In genomic region chr7:16914771-16915170, GRCh38 we compare ENCODE assay signal across 22 cellular contexts. TPM values are rescaled to one million over a fixed set of nuclear protein-coding genes. Genes with fewer than 3 reads are reported as not detected.
DNase-seq lines count a peak whose midpoint lies in the region; ATAC-seq and TF ChIP-seq lines count a peak whose summit lies in the region.
"Had no signal": no experiment of that assay in that cellular context is flagged by ENCODE, and none has a peak within 500 bp of the region (broad histone marks: within the 10 kb centered on the region; RNA-seq: fewer than 3 reads in every experiment).

No MANE protein-coding gene starts in this region.

- TF ChIP-seq EP300 in ovary (IDR thresholded peaks at IDR 0.05): no peak

- no peaks in the 10 kb centered on the region for H3K36me3 Mint-ChIP-seq in MCF 10A (ENCODE audit: insufficient read depth, unreplicated experiment)

- intact Hi-C loops in MCF 10A (cut with micrococcal nuclease): loop anchor here (2.0 kb wide), 1 partner anchor 114 kb away; no protein-coding TSS in a partner anchor
- intact Hi-C loops in ovary (cut with DNase I): loop anchor here in 1 of 4 donors (5.0 kb wide), 1 partner anchor 217 kb away; no protein-coding TSS in a partner anchor

- CTCF ChIA-PET in MCF 10A (lab: Yijun Ruan, JAX): interaction anchor here (0.7 to 2.5 kb wide), 7 partner anchors 9 to 113 kb away, joined by 3 to 16 read pairs (median 7); no protein-coding TSS in a partner anchor

- no TSS peak for BruUV-seq in MCF 10A (replicated peaks; lab: Mats Ljungman, UMichigan)

- peak overlapping the region; percentile 73 for H3K27ac Mint-ChIP-seq in MCF 10A (ENCODE audit: low read depth, unreplicated experiment)
- H3K27ac Mint-ChIP-seq: activated naive CD8-positive, alpha-beta T cell; natural killer cell treated with Interleukin-12 subunit alpha and Interleukin-12 subunit beta and Interleukin-15 and Interleukin-18, amount 100 ng/mL, for 72 hours; progenitor cell of endocrine pancreas had no signal

- no peaks in the 10 kb centered on the region for H3K4me1 ChIP-seq in ovary (ENCODE audit: insufficient read depth)
- H3K4me1 ChIP-seq: body of pancreas had no signal

- H3K9me3 Mint-ChIP-seq in MCF 10A (ENCODE audit: unreplicated experiment): peaks cover 10% of the 10 kb centered on the region
- H3K9me3 Mint-ChIP-seq: natural killer cell treated with Interleukin-12 subunit alpha and Interleukin-12 subunit beta and Interleukin-15 and Interleukin-18, amount 100 ng/mL, for 72 hours had no signal

- no peaks in the 10 kb centered on the region for H3K9me3 ChIP-seq in ovary
- H3K9me3 ChIP-seq: body of pancreas had no signal

- H3K4me1 Mint-ChIP-seq in MCF 10A (ENCODE audit: insufficient read depth, unreplicated experiment): peaks cover 37% of the 10 kb centered on the region

- no peak overlapping the region for H3K4me3 ChIP-seq in ovary
- H3K4me3 ChIP-seq: body of pancreas had no signal

- WGBS in ovary, 3 donors: 81 to 91% (median 83%) methylated on average over 4 of the region's 4 CpGs

- H3K27me3 ChIP-seq in ovary: no peaks in the 10 kb centered on the region
- H3K27me3 ChIP-seq: body of pancreas had no signal

- H3K4me3 Mint-ChIP-seq in MCF 10A (ENCODE audit: unreplicated experiment): peak overlapping the region; percentile 76
- H3K4me3 Mint-ChIP-seq: activated naive CD8-positive, alpha-beta T cell; natural killer cell treated with Interleukin-12 subunit alpha and Interleukin-12 subunit beta and Interleukin-15 and Interleukin-18, amount 100 ng/mL, for 72 hours had no signal

- no peaks in the 10 kb centered on the region for H3K36me3 ChIP-seq in ovary

- no peak overlapping the region for H3K27ac ChIP-seq in ovary
- H3K27ac ChIP-seq: body of pancreas had no signal

- DNase-seq in COLO668 (lab: John Stamatoyannopoulos, UW; ENCODE audit: unreplicated experiment) (peak; percentile 60), LoVo (ENCODE audit: low spot score) (peak; percentile 65), MCF 10A (ENCODE audit: unreplicated experiment) (peak; percentile 88), left lobe of liver (ENCODE audit: low spot score) (no peak), ovary (no peak), OCI-M2 (lab: John Stamatoyannopoulos, UW; ENCODE audit: unreplicated experiment) (no peak)
- DNase-seq: 8988T; activated CD4-positive, CD25-positive, alpha-beta regulatory T cell; activated CD8-positive, alpha-beta memory T cell treated with anti-CD3 and anti-CD28 coated beads for 24 hours; body of pancreas; NCI-H2029 treated with DMSO at 0.1 percent for 48 hours; NCI-H524; SHP77 treated with DMSO at 0.1 percent for 48 hours had no signal

- H3K27me3 Mint-ChIP-seq in MCF 10A (ENCODE audit: insufficient read depth, unreplicated experiment): no peaks in the 10 kb centered on the region
- H3K27me3 Mint-ChIP-seq: activated naive CD8-positive, alpha-beta T cell; progenitor cell of endocrine pancreas had no signal

- ATAC-seq in left lobe of liver: peak; percentile 49
- no peak for ATAC-seq in SK-N-SH treated with all-trans-retinoic acid at 6 μM for 48 hours
- no peak for ATAC-seq in GM21737 (IDR thresholded peaks at IDR 0.05; ENCODE audit: unreplicated experiment)
- ATAC-seq: body of pancreas had no signal

- TF ChIP-seq CTCF in MCF 10A (IDR thresholded peaks at IDR 0.05; ENCODE audit: unreplicated experiment) (no peak), ovary (IDR thresholded peaks at IDR 0.05) (no peak)

- POLR2A ChIA-PET in MCF 10A (lab: Yijun Ruan, JAX): interaction anchor here (0.6 to 1.2 kb wide), 3 partner anchors 15 to 33 kb away, joined by 3 read pairs; partner anchors contain the start of gene AGR3

- TF ChIP-seq POLR2A in ovary (IDR thresholded peaks at IDR 0.05): no peak

TF ChIP-seq in SK-N-SH treated with all-trans-retinoic acid at 6 μM for 48 hours, 23 proteins besides CTCF, POLR2A, EP300 and RAD21:
- TF ChIP-seq RARB (CRISPR knock-in tag; IDR thresholded peaks at IDR 0.05): no peak
- TF ChIP-seq GLIS3 (CRISPR knock-in tag; IDR thresholded peaks at IDR 0.05): no peak
- no peak for TF ChIP-seq ISL1 (CRISPR knock-in tag; IDR thresholded peaks at IDR 0.05)
- no peak for TF ChIP-seq CSDC2 (CRISPR knock-in tag; IDR thresholded peaks at IDR 0.05)
- no peak for TF ChIP-seq SNAI2 (CRISPR knock-in tag; IDR thresholded peaks at IDR 0.05)
- TF ChIP-seq ARNTL (CRISPR knock-in tag; IDR thresholded peaks at IDR 0.05; ENCODE audit: borderline replicate concordance, low read depth): no peak
- no peak for TF ChIP-seq BACH2 (CRISPR knock-in tag; IDR thresholded peaks at IDR 0.05; ENCODE audit: borderline replicate concordance)
- TF ChIP-seq OSR1 (CRISPR knock-in tag; IDR thresholded peaks at IDR 0.05): no peak
- no peak for TF ChIP-seq ZNF565 (CRISPR knock-in tag; conservative IDR thresholded peaks at IDR 0.05; ENCODE audit: low read depth)
- no peak for TF ChIP-seq ZFP3 (CRISPR knock-in tag; IDR thresholded peaks at IDR 0.05)

RNA-seq across cellular contexts. Expression of gene AGR3, which starts 33.0 kb away (rescaled TPM):
- total RNA-seq in MCF 10A (2022) (not detected in 2 replicates), left lobe of liver (0.28 TPM), ovary (10 to 100 TPM in 1 of 7 donors, 1 to 10 TPM in 4, not detected in 2; 2.0 to 57.2 (median 2.5) TPM)
- under 1 TPM in 1 of 2 donors, not detected in 1; 0.12 TPM for polyA plus RNA-seq in ovary
- total RNA-seq: dermis microvascular lymphatic vessel endothelial cell; epithelial cell of proximal tubule; natural killer cell treated with Interleukin-12 subunit alpha and Interleukin-12 subunit beta and Interleukin-15 and Interleukin-18, amount 100 ng/mL, for 72 hours; T-helper 1 cell treated with Interleukin-12 subunit alpha and Interleukin-12 subunit beta and Interleukin-4 antibody, amounts not matched to agents 30 ng/mL and 1 ng/mL, for 36 hours had no signal
- polyA plus RNA-seq: BJ had no signal

Comparison
In these comparisons a context has a peak if more than half of its experiments do, and no peak if none do; other contexts are left out.
1. DNase-seq: peak in COLO668 (single experiment), LoVo (single experiment) and MCF 10A (single experiment); none in left lobe of liver (single experiment), ovary (0 of 5) and OCI-M2 (single experiment).